In genomic region chr3:13229291-13229949, GRCh38 we compare ENCODE assay signal across 8 cellular contexts.
A peak's percentile ranks its signal among the peaks of the same experiment; 100 is the strongest.
DNase-seq lines count a peak whose midpoint lies in the region; ATAC-seq and TF ChIP-seq lines count a peak whose summit lies in the region.
"Had no signal": no experiment of that assay in that cellular context is flagged by ENCODE, and none has a peak within 500 bp of the region (broad histone marks: within the 10 kb centered on the region; RNA-seq: fewer than 3 reads in every experiment).

No MANE protein-coding gene starts in this region.

- H3K4me1 ChIP-seq in right lobe of liver, result peaks cover 0 to 8% (median 0%) of the 10 kb centered on the region in 4 donors

- peak overlapping the region; percentile 0 for H3K27ac Mint-ChIP-seq in T-helper 17 cell
- H3K27ac Mint-ChIP-seq in activated T-helper 1 cell treated with anti-CD3 and anti-CD28 coated beads, Interleukin-12 subunit alpha, Interleukin-12 subunit beta, Interleukin-2, Interleukin-4 antibody, amounts not matched to agents 30 ng/mL and 10 ng/mL and 1 ng/mL, durations not matched to agents 14 hours and 24 hours and 36 hours, result no peak overlapping the region

- DNase-seq in GM10248 (ENCODE audit: extremely low spot score) (peak; percentile 52), T-helper 17 cell (no peak), right lobe of liver (peak in 1 of 3 donors; percentile 47)
- DNase-seq in activated T-helper 1 cell treated with anti-CD3 and anti-CD28 coated beads, Interleukin-12 subunit alpha, Interleukin-12 subunit beta, Interleukin-2, Interleukin-4 antibody, amounts not matched to agents 30 ng/mL and 10 ng/mL and 1 ng/mL, durations not matched to agents 14 hours and 24 hours and 36 hours (ENCODE audit: low spot score), result no peak
- DNase-seq: NCI-H1930 had no signal

- 44% methylated on average over 2 of the region's 8 CpGs for WGBS in right lobe of liver (ENCODE audit: insufficient coverage, low coverage, low lambda C conversion rate, missing lambda C conversion rate)

- CTCF ChIA-PET in GM10248 (lab: Yijun Ruan, JAX), result interaction anchor here (1.3 to 2.2 kb wide), 5 partner anchors 18 to 232 kb away, joined by 3 to 15 read pairs (median 5); no protein-coding TSS in a partner anchor

- H3K9me3 ChIP-seq in T-helper 17 cell (ENCODE audit: control insufficient read depth, low read length, poor library complexity, severe bottlenecking) (no peaks in the 10 kb centered on the region), right lobe of liver (no peaks in the 10 kb centered on the region)

- no peak for TF ChIP-seq POLR2A in right lobe of liver (IDR thresholded peaks at IDR 0.05)

- H3K27ac ChIP-seq in right lobe of liver, result no peak overlapping the region

- H3K27me3 Mint-ChIP-seq in T-helper 17 cell, result peaks cover 3% of the 10 kb centered on the region
- H3K27me3 Mint-ChIP-seq in activated T-helper 1 cell treated with anti-CD3 and anti-CD28 coated beads, Interleukin-12 subunit alpha, Interleukin-12 subunit beta, Interleukin-2, Interleukin-4 antibody, amounts not matched to agents 30 ng/mL and 10 ng/mL and 1 ng/mL, durations not matched to agents 14 hours and 24 hours and 36 hours (ENCODE audit: insufficient read depth), result peaks cover 6% of the 10 kb centered on the region

- peak; percentile 42 for TF ChIP-seq CTCF in GM10248 (IDR thresholded peaks at IDR 0.05; ENCODE audit: control extremely low read depth, extremely low read depth, low read depth, missing control alignments)
- TF ChIP-seq CTCF in right lobe of liver (IDR thresholded peaks at IDR 0.05), result peak; percentile 34 to 52 (median 45)

- intact Hi-C loops in right lobe of liver (cut with DNase I), result no loop called here
- intact Hi-C loops in activated T-helper 1 cell treated with anti-CD3 and anti-CD28 coated beads, Interleukin-12 subunit alpha, Interleukin-12 subunit beta, Interleukin-2, Interleukin-4 antibody, amounts not matched to agents 30 ng/mL and 10 ng/mL and 1 ng/mL, durations not matched to agents 14 hours and 24 hours and 36 hours (cut with micrococcal nuclease), result no loop called here

- H3K36me3 Mint-ChIP-seq in T-helper 17 cell (ENCODE audit: low read depth), result no peaks in the 10 kb centered on the region
- H3K36me3 Mint-ChIP-seq in activated T-helper 1 cell treated with anti-CD3 and anti-CD28 coated beads, Interleukin-12 subunit alpha, Interleukin-12 subunit beta, Interleukin-2, Interleukin-4 antibody, amounts not matched to agents 30 ng/mL and 10 ng/mL and 1 ng/mL, durations not matched to agents 14 hours and 24 hours and 36 hours (ENCODE audit: low read depth), result no peaks in the 10 kb centered on the region

- POLR2A ChIA-PET in GM10248 (lab: Yijun Ruan, JAX), result no interaction called here

- H3K4me1 Mint-ChIP-seq in T-helper 17 cell, result peaks cover 13% of the 10 kb centered on the region
- peaks cover 12% of the 10 kb centered on the region for H3K4me1 Mint-ChIP-seq in activated T-helper 1 cell treated with anti-CD3 and anti-CD28 coated beads, Interleukin-12 subunit alpha, Interleukin-12 subunit beta, Interleukin-2, Interleukin-4 antibody, amounts not matched to agents 30 ng/mL and 10 ng/mL and 1 ng/mL, durations not matched to agents 14 hours and 24 hours and 36 hours (ENCODE audit: low read depth)

- H3K36me3 ChIP-seq in right lobe of liver, result no peaks in the 10 kb centered on the region

- no peak overlapping the region for H3K4me3 Mint-ChIP-seq in T-helper 17 cell
- H3K4me3 Mint-ChIP-seq in activated T-helper 1 cell treated with anti-CD3 and anti-CD28 coated beads, Interleukin-12 subunit alpha, Interleukin-12 subunit beta, Interleukin-2, Interleukin-4 antibody, amounts not matched to agents 30 ng/mL and 10 ng/mL and 1 ng/mL, durations not matched to agents 14 hours and 24 hours and 36 hours, result no peak overlapping the region

- H3K9me3 Mint-ChIP-seq in activated T-helper 1 cell treated with anti-CD3 and anti-CD28 coated beads, Interleukin-12 subunit alpha, Interleukin-12 subunit beta, Interleukin-2, Interleukin-4 antibody, amounts not matched to agents 30 ng/mL and 10 ng/mL and 1 ng/mL, durations not matched to agents 14 hours and 24 hours and 36 hours, result no peaks in the 10 kb centered on the region

- H3K27me3 ChIP-seq in right lobe of liver, result no peaks in the 10 kb centered on the region

- ATAC-seq in HG03520 (IDR thresholded peaks at IDR 0.05; ENCODE audit: unreplicated experiment) (peak; percentile 65), T-helper 17 cell (no peak), right lobe of liver (peak; percentile 74 to 81 (median 78)), GM18909 (IDR thresholded peaks at IDR 0.05; ENCODE audit: poor library complexity, unreplicated experiment) (no peak), GM19324 (IDR thresholded peaks at IDR 0.05; ENCODE audit: low FRiP score, unreplicated experiment) (no peak)

- no peak overlapping the region for H3K4me3 ChIP-seq in right lobe of liver

Comparison
In these comparisons a context has a peak if more than half of its experiments do, and no peak if none do; other contexts are left out.
1. ATAC-seq: peak in HG03520 (single experiment) and right lobe of liver (4 of 4); none in T-helper 17 cell (single experiment), GM18909 (single experiment) and GM19324 (single experiment).